ENCODE assay signal across 8 cellular contexts in genomic region chr14:70359076-70359424, GRCh38. TPM values are rescaled to one million over a fixed set of nuclear protein-coding genes. Genes with fewer than 3 reads are reported as not detected.
A peak's percentile ranks its signal among the peaks of the same experiment; 100 is the strongest.
DNase-seq lines count a peak whose midpoint lies in the region; ATAC-seq and TF ChIP-seq lines count a peak whose summit lies in the region.

No MANE protein-coding gene starts in this region.

- peaks cover 37% of the 10 kb centered on the region for H3K4me1 ChIP-seq in suprapubic skin

- no peaks in the 10 kb centered on the region for H3K9me3 ChIP-seq in suprapubic skin

- peak overlapping the region; percentile 77 for H3K4me3 ChIP-seq in suprapubic skin

- peak overlapping the region; percentile 71 for H3K27ac Mint-ChIP-seq in activated T-helper 1 cell treated with anti-CD3 and anti-CD28 coated beads, Interleukin-12 subunit alpha, Interleukin-12 subunit beta, Interleukin-2, Interleukin-4 antibody, amounts not matched to agents 30 ng/mL and 10 ng/mL and 1 ng/mL, durations not matched to agents 14 hours and 24 hours and 36 hours
- H3K27ac Mint-ChIP-seq in immature natural killer cell, result peak overlapping the region; percentile 78 to 95 (median 89)

- TF ChIP-seq CTCF in GM10248 (IDR thresholded peaks at IDR 0.05; ENCODE audit: control extremely low read depth, extremely low read depth, low read depth, missing control alignments) (no peak), suprapubic skin (IDR thresholded peaks at IDR 0.05) (no peak)

- peak; percentile 11 for DNase-seq in GM10248 (ENCODE audit: extremely low spot score)
- DNase-seq in activated T-helper 1 cell treated with anti-CD3 and anti-CD28 coated beads, Interleukin-12 subunit alpha, Interleukin-12 subunit beta, Interleukin-2, Interleukin-4 antibody, amounts not matched to agents 30 ng/mL and 10 ng/mL and 1 ng/mL, durations not matched to agents 14 hours and 24 hours and 36 hours (ENCODE audit: low spot score), result no peak
- no peak for DNase-seq in immature natural killer cell
- no peak for DNase-seq in suprapubic skin (ENCODE audit: low spot score in 2 of 2)
- no peak for DNase-seq in islet precursor cell
- DNase-seq in activated effector memory CD4-positive, alpha-beta T cell treated with anti-CD3 and anti-CD28 coated beads, Interleukin-2, amount 50 U/mL, for 16 hours, result no peak

- TF ChIP-seq POLR2A in suprapubic skin (IDR thresholded peaks at IDR 0.05), result no peak

- H3K4me1 Mint-ChIP-seq in activated T-helper 1 cell treated with anti-CD3 and anti-CD28 coated beads, Interleukin-12 subunit alpha, Interleukin-12 subunit beta, Interleukin-2, Interleukin-4 antibody, amounts not matched to agents 30 ng/mL and 10 ng/mL and 1 ng/mL, durations not matched to agents 14 hours and 24 hours and 36 hours (ENCODE audit: low read depth), result peaks cover 25% of the 10 kb centered on the region
- peaks cover 44 to 57% of the 10 kb centered on the region in 2 donors for H3K4me1 Mint-ChIP-seq in immature natural killer cell

- H3K27ac ChIP-seq in suprapubic skin, result peak overlapping the region; percentile 90

- ATAC-seq in HG02943 (IDR thresholded peaks at IDR 0.05; ENCODE audit: low read depth, unreplicated experiment), result peak; percentile 31
- no peak for ATAC-seq in GM19023 (IDR thresholded peaks at IDR 0.05; ENCODE audit: unreplicated experiment)

- 1% methylated on average over 14 of the region's 14 CpGs for WGBS in suprapubic skin

- H3K36me3 Mint-ChIP-seq in activated T-helper 1 cell treated with anti-CD3 and anti-CD28 coated beads, Interleukin-12 subunit alpha, Interleukin-12 subunit beta, Interleukin-2, Interleukin-4 antibody, amounts not matched to agents 30 ng/mL and 10 ng/mL and 1 ng/mL, durations not matched to agents 14 hours and 24 hours and 36 hours (ENCODE audit: low read depth), result peaks cover 23% of the 10 kb centered on the region
- H3K36me3 Mint-ChIP-seq in immature natural killer cell, result peaks cover 0 to 8% (median 0%) of the 10 kb centered on the region in 3 donors

- CTCF ChIA-PET in GM10248 (lab: Yijun Ruan, JAX), result interaction anchor here (1.1 to 1.2 kb wide), 2 partner anchors 24 to 44 kb away, joined by 3 read pairs; no protein-coding TSS in a partner anchor

- H3K9me3 Mint-ChIP-seq in activated T-helper 1 cell treated with anti-CD3 and anti-CD28 coated beads, Interleukin-12 subunit alpha, Interleukin-12 subunit beta, Interleukin-2, Interleukin-4 antibody, amounts not matched to agents 30 ng/mL and 10 ng/mL and 1 ng/mL, durations not matched to agents 14 hours and 24 hours and 36 hours, result peaks cover 22% of the 10 kb centered on the region
- H3K9me3 Mint-ChIP-seq in immature natural killer cell, result no peaks in the 10 kb centered on the region

- H3K27me3 ChIP-seq in suprapubic skin, result no peaks in the 10 kb centered on the region

- intact Hi-C loops in activated T-helper 1 cell treated with anti-CD3 and anti-CD28 coated beads, Interleukin-12 subunit alpha, Interleukin-12 subunit beta, Interleukin-2, Interleukin-4 antibody, amounts not matched to agents 30 ng/mL and 10 ng/mL and 1 ng/mL, durations not matched to agents 14 hours and 24 hours and 36 hours (cut with micrococcal nuclease), result loop anchor here (1.0 to 10.0 kb wide), 7 partner anchors 70 to 1207 kb away; partner anchors contain the start of genes DCAF5, ERH, MED6 and SLC39A9

- POLR2A ChIA-PET in GM10248 (lab: Yijun Ruan, JAX), result no interaction called here

- H3K4me3 Mint-ChIP-seq in activated T-helper 1 cell treated with anti-CD3 and anti-CD28 coated beads, Interleukin-12 subunit alpha, Interleukin-12 subunit beta, Interleukin-2, Interleukin-4 antibody, amounts not matched to agents 30 ng/mL and 10 ng/mL and 1 ng/mL, durations not matched to agents 14 hours and 24 hours and 36 hours, result peak overlapping the region; percentile 99
- H3K4me3 Mint-ChIP-seq in immature natural killer cell, result peak overlapping the region; percentile 97 to 100 (median 99)

- H3K36me3 ChIP-seq in suprapubic skin, result no peaks in the 10 kb centered on the region

- no peak for TF ChIP-seq EP300 in suprapubic skin (IDR thresholded peaks at IDR 0.05)

- H3K27me3 Mint-ChIP-seq in activated T-helper 1 cell treated with anti-CD3 and anti-CD28 coated beads, Interleukin-12 subunit alpha, Interleukin-12 subunit beta, Interleukin-2, Interleukin-4 antibody, amounts not matched to agents 30 ng/mL and 10 ng/mL and 1 ng/mL, durations not matched to agents 14 hours and 24 hours and 36 hours (ENCODE audit: insufficient read depth), result no peaks in the 10 kb centered on the region
- peaks cover 0 to 11% (median 0%) of the 10 kb centered on the region in 3 donors for H3K27me3 Mint-ChIP-seq in immature natural killer cell (ENCODE audit: low read depth in 3 of 3)

RNA-seq across cellular contexts. Expression of gene COX16, which starts 0.4 kb away (rescaled TPM):
- total RNA-seq in activated T-helper 1 cell treated with anti-CD3 and anti-CD28 coated beads, Interleukin-12 subunit alpha, Interleukin-12 subunit beta, Interleukin-2, Interleukin-4 antibody, amounts not matched to agents 30 ng/mL and 10 ng/mL and 1 ng/mL, durations not matched to agents 14 hours and 24 hours and 36 hours, result 67.3 and 67.7 TPM in 2 replicates
- 10 to 100 TPM; 41.4 to 64.6 (median 52.4) TPM for polyA plus RNA-seq in immature natural killer cell
- total RNA-seq in suprapubic skin, result 10 to 100 TPM in 3 of 4 donors, 1 to 10 TPM in 1; 8.9 to 24.5 (median 20.8) TPM

RNA-seq across cellular contexts. Expression of gene SYNJ2BP, which starts 57.8 kb away (rescaled TPM):
- total RNA-seq in activated T-helper 1 cell treated with anti-CD3 and anti-CD28 coated beads, Interleukin-12 subunit alpha, Interleukin-12 subunit beta, Interleukin-2, Interleukin-4 antibody, amounts not matched to agents 30 ng/mL and 10 ng/mL and 1 ng/mL, durations not matched to agents 14 hours and 24 hours and 36 hours, result 2.2 and 3.2 TPM in 2 replicates
- 10 to 100 TPM; 14.0 to 18.3 (median 17.5) TPM for polyA plus RNA-seq in immature natural killer cell
- 10 to 100 TPM; 10.1 to 25.9 (median 14.9) TPM for total RNA-seq in suprapubic skin
